ENCODE assay signal across 11 cellular contexts in the genomic region with DNA sequence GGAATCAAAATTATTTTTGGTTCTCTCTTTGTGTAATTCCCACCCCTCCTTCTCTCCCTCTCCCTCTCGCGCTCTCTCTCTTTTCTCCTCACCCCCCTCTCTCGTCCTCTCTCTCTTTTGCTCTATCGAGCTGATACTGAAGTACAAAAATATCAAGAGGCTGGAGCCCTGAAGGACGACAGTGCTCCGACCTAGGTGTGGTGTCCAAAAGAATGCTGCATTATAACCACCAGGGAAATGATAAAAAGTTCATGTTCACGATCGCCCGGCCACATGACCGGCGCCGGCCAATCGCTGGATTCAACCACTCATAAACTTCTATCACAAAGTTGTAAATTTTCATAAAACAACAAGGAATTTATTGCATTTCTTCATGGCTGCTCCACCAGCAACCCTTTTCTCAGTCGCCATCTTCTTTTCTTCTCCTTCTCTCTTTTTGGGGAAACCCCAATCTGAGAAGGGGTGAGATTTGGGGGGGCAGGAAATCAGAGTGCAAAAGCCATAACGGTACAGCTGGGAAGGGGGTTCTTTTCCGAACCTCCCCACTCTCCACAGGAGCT. TPM values are rescaled to one million over a fixed set of nuclear protein-coding genes. Genes with fewer than 3 reads are reported as not detected.
A peak's percentile ranks its signal among the peaks of the same experiment; 100 is the strongest.
DNase-seq lines count a peak whose midpoint lies in the region; ATAC-seq and TF ChIP-seq lines count a peak whose summit lies in the region.
"Had no signal": no experiment of that assay in that cellular context is flagged by ENCODE, and none has a peak within 500 bp of the region (broad histone marks: within the 10 kb centered on the region; RNA-seq: fewer than 3 reads in every experiment).

Gene HOXB6 (minus strand): TSS at position 217 of the 560 bp plus-strand sequence. CDS start 6,836 bp downstream, outside the sequence.

- H3K4me3 Mint-ChIP-seq in T-cell, result peak within 1 kb of the TSS in 1 of 3 donors; percentile 8

- peaks cover 4 to 21% (median 12%) of the 10 kb centered on the region in 3 donors for H3K4me1 Mint-ChIP-seq in T-cell

- CTCF ChIA-PET in T-cell (lab: Charles Lee), result interaction anchor here (0.7 to 1.2 kb wide), 5 partner anchors 8 to 526 kb away, joined by 3 to 13 read pairs (median 10); no protein-coding TSS in a partner anchor

- no peaks in the 10 kb centered on the region for H3K9me3 Mint-ChIP-seq in T-cell

- H3K9me3 ChIP-seq in thoracic aorta, result no peaks in the 10 kb centered on the region

- peak within 1 kb of the TSS; percentile 75 for H3K4me3 ChIP-seq in thoracic aorta

- H3K36me3 Mint-ChIP-seq in T-cell, result no peaks in the 10 kb centered on the region

- no peak for TF ChIP-seq CTCF in thoracic aorta (IDR thresholded peaks at IDR 0.05)

- no peaks in the 10 kb centered on the region for H3K27me3 ChIP-seq in thoracic aorta (replicated peaks; ENCODE audit: insufficient read depth)

- DNase-seq in HT-29 (ENCODE audit: low spot score), result peak; percentile 88
- peak; percentile 38 for DNase-seq in T1000 (lab: John Stamatoyannopoulos, UW)
- DNase-seq in kidney glomerular epithelial cell (lab: John Stamatoyannopoulos, UW), result peak; percentile 76
- no peak for DNase-seq in thoracic aorta (ENCODE audit: low spot score)
- DNase-seq in T-cell, result no peak
- DNase-seq: activated gamma-delta T cell treated with Interleukin-2 at 50 U/mL for 16 hours, heart left ventricle, SHP77 treated with DMSO at 0.1 percent for 48 hours had no signal

- H3K4me1 ChIP-seq in thoracic aorta (ENCODE audit: control insufficient read depth in 1 of 2, low read depth in 2 of 2), result peaks cover 4 to 34% of the 10 kb centered on the region in 2 donors

- H3K27ac Mint-ChIP-seq in T-cell, result peak within 1 kb of the TSS in 1 of 2 donors; percentile 69

- ATAC-seq in thoracic aorta (ENCODE audit: insufficient number of reproducible peaks, low FRiP score, low read depth) (no peak), GM19452 (IDR thresholded peaks at IDR 0.05; ENCODE audit: unreplicated experiment) (no peak), HG02840 (IDR thresholded peaks at IDR 0.05; ENCODE audit: low FRiP score, unreplicated experiment) (no peak), T-cell (replicated peaks in 1 of 4) (no peak), GM21737 (IDR thresholded peaks at IDR 0.05; ENCODE audit: unreplicated experiment) (no peak)
- ATAC-seq: heart left ventricle had no signal

- POLR2A ChIA-PET in T-cell (lab: Charles Lee), result no interaction called here

- no peaks in the 10 kb centered on the region for H3K36me3 ChIP-seq in thoracic aorta
- H3K36me3 ChIP-seq: heart left ventricle had no signal

- peak within 1 kb of the TSS; percentile 62 to 65 for H3K27ac ChIP-seq in thoracic aorta

- peaks cover 77 to 91% of the 10 kb centered on the region in 2 donors for H3K27me3 Mint-ChIP-seq in T-cell

RNA-seq across cellular contexts. Expression of gene HOXB6, which starts in this region (rescaled TPM):
- 160 and 174 TPM in 2 replicates for total RNA-seq in HT-29 (2014; rRNA removed; shearing (Covaris generic))
- total RNA-seq in thoracic aorta (1 to 10 TPM; 4.2 to 9.9 TPM), T-cell (under 1 TPM in 2 of 5 donors, not detected in 3; 0.16 to 0.33 TPM)

Comparison
In these comparisons a context has a peak if more than half of its experiments do, and no peak if none do; other contexts are left out.
1. RNA of gene HOXB6 (total RNA-seq): 160 to 174 TPM in HT-29; 4.2 to 9.9 TPM in thoracic aorta and 0.16 to 0.33 TPM in T-cell; every median in the first group is over 10 times any median in the second.
2. DNase-seq: peak in HT-29 (single experiment), T1000 (single experiment) and kidney glomerular epithelial cell (single experiment); none in thoracic aorta (single experiment) and T-cell (0 of 34).